Comparison of ENCODE assay signal across 1 cellular context in the genomic region with DNA sequence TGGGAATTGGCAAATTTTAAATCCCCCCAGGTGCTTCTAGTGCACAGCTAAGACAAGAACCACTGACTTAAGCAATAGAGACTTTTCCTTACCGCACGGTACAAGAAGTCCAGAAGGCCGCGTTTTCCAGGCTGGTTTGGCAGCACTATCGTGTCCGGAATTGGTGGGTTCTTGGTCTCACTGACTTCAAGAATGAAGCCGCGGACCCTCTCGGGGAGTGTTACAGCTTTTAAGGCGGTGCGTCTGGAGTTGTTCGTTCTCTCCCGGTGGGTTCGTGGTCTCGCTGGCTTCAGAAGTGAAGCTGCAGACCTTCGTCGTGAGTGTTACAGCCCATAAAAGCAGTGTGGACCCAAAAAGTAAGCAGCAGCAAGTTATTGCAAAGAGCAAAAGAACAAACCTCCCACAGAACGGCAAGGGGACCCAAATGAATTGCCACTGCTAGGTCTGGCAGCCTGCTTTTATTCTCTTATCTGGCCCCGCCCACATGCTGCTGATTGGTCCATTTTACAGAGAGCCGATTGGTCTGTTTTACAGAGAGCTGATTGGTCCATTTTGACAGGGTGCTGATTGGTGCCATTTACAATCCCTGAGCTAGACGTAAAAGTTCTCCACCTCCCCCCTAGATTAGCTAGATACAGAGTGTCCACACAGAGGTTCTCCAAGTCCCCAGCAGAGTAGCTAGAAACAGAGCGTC.
TF ChIP-seq lines count a peak whose summit lies in the region.

No MANE protein-coding gene starts in this region.

TF ChIP-seq in WTC11, 78 proteins besides CTCF, POLR2A, EP300 and RAD21:
- no peak for TF ChIP-seq TEAD4 (CRISPR knock-in tag; IDR thresholded peaks at IDR 0.05)
- peak; percentile 68 for TF ChIP-seq NFYB (CRISPR knock-in tag; conservative IDR thresholded peaks at IDR 0.05; ENCODE audit: low read depth)
